Comparison of ENCODE assay signal across 8 cellular contexts in genomic region chr21:41169258-41169576, GRCh38. TPM values are rescaled to one million over a fixed set of nuclear protein-coding genes. Genes with fewer than 3 reads are reported as not detected.
DNase-seq lines count a peak whose midpoint lies in the region; ATAC-seq and TF ChIP-seq lines count a peak whose summit lies in the region.

No MANE protein-coding gene starts in this region.

- peak overlapping the region; percentile 77 for H3K4me3 Mint-ChIP-seq in activated naive CD4-positive, alpha-beta T cell treated with anti-CD3 and anti-CD28 coated beads, Interleukin-2, amount 50 U/mL, for 24 hours

- H3K27ac ChIP-seq in coronary artery, result peak overlapping the region; percentile 97 to 99
- H3K27ac ChIP-seq in urinary bladder (ENCODE audit: low read depth), result no peak overlapping the region

- H3K36me3 ChIP-seq in mucosa of stomach (ENCODE audit: control insufficient read depth, insufficient read depth, low read length), result no peaks in the 10 kb centered on the region
- H3K36me3 ChIP-seq in urinary bladder (ENCODE audit: insufficient read depth), result no peaks in the 10 kb centered on the region

- no peaks in the 10 kb centered on the region for H3K27me3 ChIP-seq in mucosa of stomach (ENCODE audit: control insufficient read depth, insufficient read depth, low read length)

- H3K4me1 Mint-ChIP-seq in activated naive CD4-positive, alpha-beta T cell treated with anti-CD3 and anti-CD28 coated beads, Interleukin-2, amount 50 U/mL, for 24 hours, result peaks cover 7% of the 10 kb centered on the region

- no peak overlapping the region for H3K27ac Mint-ChIP-seq in activated naive CD4-positive, alpha-beta T cell treated with anti-CD3 and anti-CD28 coated beads, Interleukin-2, amount 50 U/mL, for 24 hours

- DNase-seq in activated naive CD4-positive, alpha-beta T cell (lab: John Stamatoyannopoulos, UW), result no peak
- DNase-seq in coronary artery (ENCODE audit: low spot score) (no peak), NCI-H524 (lab: John Stamatoyannopoulos, UW) (no peak)

- peak overlapping the region; percentile 67 for H3K9ac ChIP-seq in mucosa of stomach (ENCODE audit: low read length)

- 3% methylated on average over 3 of the region's 3 CpGs for WGBS in urinary bladder

- peak overlapping the region; percentile 91 for H3K4me3 ChIP-seq in coronary artery
- H3K4me3 ChIP-seq in mucosa of stomach (ENCODE audit: low read length), result peak overlapping the region; percentile 14
- peak overlapping the region; percentile 93 for H3K4me3 ChIP-seq in urinary bladder (ENCODE audit: low read depth, low read length)

- H3K4me1 ChIP-seq in mucosa of stomach (ENCODE audit: control insufficient read depth, insufficient read depth, low read length) (peaks cover 46% of the 10 kb centered on the region), urinary bladder (ENCODE audit: insufficient read depth) (no peaks in the 10 kb centered on the region)

- H3K36me3 Mint-ChIP-seq in activated naive CD4-positive, alpha-beta T cell treated with anti-CD3 and anti-CD28 coated beads, Interleukin-2, amount 50 U/mL, for 24 hours, result no peaks in the 10 kb centered on the region

- H3K27me3 Mint-ChIP-seq in activated naive CD4-positive, alpha-beta T cell treated with anti-CD3 and anti-CD28 coated beads, Interleukin-2, amount 50 U/mL, for 24 hours, result peaks cover 37% of the 10 kb centered on the region

- no peak for TF ChIP-seq CTCF in coronary artery (IDR thresholded peaks at IDR 0.05)

- no peaks in the 10 kb centered on the region for H3K9me3 Mint-ChIP-seq in activated naive CD4-positive, alpha-beta T cell treated with anti-CD3 and anti-CD28 coated beads, Interleukin-2, amount 50 U/mL, for 24 hours

- ATAC-seq in GM21825 (IDR thresholded peaks at IDR 0.05; ENCODE audit: unreplicated experiment) (no peak), HG03139 (IDR thresholded peaks at IDR 0.05; ENCODE audit: unreplicated experiment) (no peak)

- H3K9me3 ChIP-seq in mucosa of stomach (ENCODE audit: control insufficient read depth, low read length), result no peaks in the 10 kb centered on the region

RNA-seq across cellular contexts. Expression of gene BACE2, which starts 1.3 kb away (rescaled TPM):
- total RNA-seq in urinary bladder, result 81.5 TPM
- 51.1 TPM for polyA plus RNA-seq in urinary bladder

Comparison
In these comparisons a context has a peak if more than half of its experiments do, and no peak if none do; other contexts are left out.
1. H3K4me3 ChIP-seq: peak in every context shown above with its lines; median percentile 93 in urinary bladder; 91 in coronary artery; 14 in mucosa of stomach.